Comparison of ENCODE assay signal across 3 cellular contexts in genomic region chr20:37419307-37419706, GRCh38.
TF ChIP-seq lines count a peak whose summit lies in the region.

No MANE protein-coding gene starts in this region.

TF ChIP-seq in GM12891, 5 proteins besides CTCF, POLR2A, EP300 and RAD21:
- TF ChIP-seq SPI1 (IDR thresholded peaks at IDR 0.05; ENCODE audit: low read depth, low read length) (no peak), POU2F2 (IDR thresholded peaks at IDR 0.05; ENCODE audit: low read depth, low read length) (no peak), TAF1 (IDR thresholded peaks at IDR 0.05; ENCODE audit: low read depth, low read length) (no peak), POLR2AphosphoS5 (IDR thresholded peaks at IDR 0.05; ENCODE audit: low read depth, low read length) (no peak), PAX5 (IDR thresholded peaks at IDR 0.05; ENCODE audit: insufficient read depth, low read length, severe bottlenecking) (no peak)

TF ChIP-seq in IMR-90, 13 proteins besides CTCF, POLR2A, EP300 and RAD21:
- TF ChIP-seq NFE2L2 (IDR thresholded peaks at IDR 0.05; ENCODE audit: low read depth, low read length) (no peak), CHD1 (IDR thresholded peaks at IDR 0.05; ENCODE audit: low read depth, low read length) (no peak), MXI1 (IDR thresholded peaks at IDR 0.05; ENCODE audit: borderline replicate concordance, low read depth, low read length) (no peak), CEBPB (IDR thresholded peaks at IDR 0.05; ENCODE audit: low read depth, low read length) (no peak), RCOR1 (IDR thresholded peaks at IDR 0.05; ENCODE audit: insufficient replicate concordance, low read length) (no peak), RFX5 (IDR thresholded peaks at IDR 0.05; ENCODE audit: low read depth, low read length) (no peak), SMC3 (IDR thresholded peaks at IDR 0.05; ENCODE audit: low read depth, low read length) (no peak), MAFK (IDR thresholded peaks at IDR 0.05; ENCODE audit: low read depth, low read length) (no peak), MAZ (IDR thresholded peaks at IDR 0.05; ENCODE audit: borderline replicate concordance, low read depth, low read length) (no peak)

TF ChIP-seq in H1, 55 proteins besides CTCF, POLR2A, EP300 and RAD21:
- TF ChIP-seq BACH1 (IDR thresholded peaks at IDR 0.05; ENCODE audit: low read length): no peak
- no peak for TF ChIP-seq CHD7 (IDR thresholded peaks at IDR 0.05; ENCODE audit: insufficient replicate concordance, low read length)
- no peak for TF ChIP-seq HDAC2 (IDR thresholded peaks at IDR 0.05; ENCODE audit: borderline replicate concordance in 1 of 2, low read depth in 2 of 2, low read length in 2 of 2)
- TF ChIP-seq EGR1 (IDR thresholded peaks at IDR 0.05; ENCODE audit: borderline replicate concordance, low read depth, low read length): no peak
- TF ChIP-seq SIRT6 (IDR thresholded peaks at IDR 0.05; ENCODE audit: low read length): no peak
- no peak for TF ChIP-seq TBP (IDR thresholded peaks at IDR 0.05; ENCODE audit: low read depth, low read length)
- no peak for TF ChIP-seq MAFK (IDR thresholded peaks at IDR 0.05; ENCODE audit: low read depth, low read length)
- TF ChIP-seq YY1 (IDR thresholded peaks at IDR 0.05; ENCODE audit: low read depth, low read length): no peak
- TF ChIP-seq RFX5 (IDR thresholded peaks at IDR 0.05; ENCODE audit: borderline replicate concordance, low read depth, low read length): no peak
- TF ChIP-seq CBX8 (IDR thresholded peaks at IDR 0.05; ENCODE audit: borderline replicate concordance, low read depth, low read length): no peak
- no peak for TF ChIP-seq CEBPB (IDR thresholded peaks at IDR 0.05; ENCODE audit: low read depth, low read length)
- TF ChIP-seq POLR2AphosphoS5 (IDR thresholded peaks at IDR 0.05; ENCODE audit: low read depth, low read length): no peak
- no peak for TF ChIP-seq KDM1A (IDR thresholded peaks at IDR 0.05; ENCODE audit: borderline replicate concordance, low read length)
- TF ChIP-seq KDM5A (IDR thresholded peaks at IDR 0.05; ENCODE audit: low read length): no peak
- no peak for TF ChIP-seq PHF8 (conservative IDR thresholded peaks at IDR 0.05; ENCODE audit: low read depth, low read length)
- no peak for TF ChIP-seq CBX5 (IDR thresholded peaks at IDR 0.05; ENCODE audit: low read depth, low read length)
- no peak for TF ChIP-seq USF2 (IDR thresholded peaks at IDR 0.05; ENCODE audit: low read length)
- no peak for TF ChIP-seq RBBP5 (IDR thresholded peaks at IDR 0.05; ENCODE audit: borderline replicate concordance, low read depth, low read length)
- TF ChIP-seq SP1 (IDR thresholded peaks at IDR 0.05; ENCODE audit: low read depth, low read length): no peak
